Comparison of ENCODE assay signal across 2 cellular contexts in the genomic region with DNA sequence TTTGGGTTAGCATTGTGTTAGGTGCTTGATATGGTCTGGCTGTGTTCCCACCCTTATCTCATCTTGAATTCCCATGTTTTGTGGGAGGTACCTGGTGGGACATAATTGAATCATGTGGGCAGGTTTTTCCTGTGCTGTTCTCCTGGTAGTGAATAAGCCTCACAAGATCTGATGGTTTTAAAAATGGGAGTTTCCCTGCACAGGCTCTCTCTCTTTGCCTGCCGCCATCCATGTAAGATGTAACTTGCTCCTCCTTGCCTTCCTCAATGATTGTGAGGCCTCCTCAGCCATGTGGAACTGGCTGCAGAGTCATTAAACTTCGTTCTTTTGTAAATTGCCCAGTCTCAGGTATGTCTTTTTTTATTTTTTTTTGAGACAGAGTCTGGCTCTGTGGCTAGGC.
TF ChIP-seq lines count a peak whose summit lies in the region.

No MANE protein-coding gene starts in this region.

TF ChIP-seq in HepG2, 621 proteins besides CTCF, POLR2A, EP300 and RAD21:
- TF ChIP-seq ZNF629 (CRISPR knock-in tag; conservative IDR thresholded peaks at IDR 0.05) (no peak), POGZ (CRISPR knock-in tag; IDR thresholded peaks at IDR 0.05) (no peak), ZNF761 (CRISPR knock-in tag; conservative IDR thresholded peaks at IDR 0.05) (no peak), SMC3 (IDR thresholded peaks at IDR 0.05; ENCODE audit: low read length) (no peak), KDM5A (IDR thresholded peaks at IDR 0.05; ENCODE audit: borderline replicate concordance, low read length) (no peak), ZNF431 (CRISPR knock-in tag; IDR thresholded peaks at IDR 0.05; ENCODE audit: borderline replicate concordance, low read depth) (0 out of 2 replicates have a peak, but pooled peaks have one; percentile 27), KMT2B (CRISPR knock-in tag; IDR thresholded peaks at IDR 0.05) (no peak), ZNF3 (CRISPR knock-in tag; IDR thresholded peaks at IDR 0.05) (no peak)
- TF ChIP-seq, protein P1, sequence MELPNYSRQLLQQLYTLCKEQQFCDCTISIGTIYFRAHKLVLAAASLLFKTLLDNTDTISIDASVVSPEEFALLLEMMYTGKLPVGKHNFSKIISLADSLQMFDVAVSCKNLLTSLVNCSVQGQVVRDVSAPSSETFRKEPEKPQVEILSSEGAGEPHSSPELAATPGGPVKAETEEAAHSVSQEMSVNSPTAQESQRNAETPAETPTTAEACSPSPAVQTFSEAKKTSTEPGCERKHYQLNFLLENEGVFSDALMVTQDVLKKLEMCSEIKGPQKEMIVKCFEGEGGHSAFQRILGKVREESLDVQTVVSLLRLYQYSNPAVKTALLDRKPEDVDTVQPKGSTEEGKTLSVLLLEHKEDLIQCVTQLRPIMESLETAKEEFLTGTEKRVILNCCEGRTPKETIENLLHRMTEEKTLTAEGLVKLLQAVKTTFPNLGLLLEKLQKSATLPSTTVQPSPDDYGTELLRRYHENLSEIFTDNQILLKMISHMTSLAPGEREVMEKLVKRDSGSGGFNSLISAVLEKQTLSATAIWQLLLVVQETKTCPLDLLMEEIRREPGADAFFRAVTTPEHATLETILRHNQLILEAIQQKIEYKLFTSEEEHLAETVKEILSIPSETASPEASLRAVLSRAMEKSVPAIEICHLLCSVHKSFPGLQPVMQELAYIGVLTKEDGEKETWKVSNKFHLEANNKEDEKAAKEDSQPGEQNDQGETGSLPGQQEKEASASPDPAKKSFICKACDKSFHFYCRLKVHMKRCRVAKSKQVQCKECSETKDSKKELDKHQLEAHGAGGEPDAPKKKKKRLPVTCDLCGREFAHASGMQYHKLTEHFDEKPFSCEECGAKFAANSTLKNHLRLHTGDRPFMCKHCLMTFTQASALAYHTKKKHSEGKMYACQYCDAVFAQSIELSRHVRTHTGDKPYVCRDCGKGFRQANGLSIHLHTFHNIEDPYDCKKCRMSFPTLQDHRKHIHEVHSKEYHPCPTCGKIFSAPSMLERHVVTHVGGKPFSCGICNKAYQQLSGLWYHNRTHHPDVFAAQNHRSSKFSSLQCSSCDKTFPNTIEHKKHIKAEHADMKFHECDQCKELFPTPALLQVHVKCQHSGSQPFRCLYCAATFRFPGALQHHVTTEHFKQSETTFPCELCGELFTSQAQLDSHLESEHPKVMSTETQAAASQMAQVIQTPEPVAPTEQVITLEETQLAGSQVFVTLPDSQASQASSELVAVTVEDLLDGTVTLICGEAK (IDR thresholded peaks at IDR 0.05) = no peak
- TF ChIP-seq, protein P1 (CRISPR knock-in tag; IDR thresholded peaks at IDR 0.05) = no peak
TF ChIP-seq in HepG2: peak in this region for 1.

TF ChIP-seq in H1, 55 proteins besides CTCF, POLR2A, EP300 and RAD21:
- TF ChIP-seq MAFK (IDR thresholded peaks at IDR 0.05; ENCODE audit: low read depth, low read length) (no peak), SIX5 (IDR thresholded peaks at IDR 0.05; ENCODE audit: low read depth, low read length) (no peak), RFX5 (IDR thresholded peaks at IDR 0.05; ENCODE audit: borderline replicate concordance, low read depth, low read length) (no peak), CREB1 (IDR thresholded peaks at IDR 0.05) (no peak), SAP30 (IDR thresholded peaks at IDR 0.05; ENCODE audit: insufficient read depth, insufficient replicate concordance, low read length) (no peak), YY1 (IDR thresholded peaks at IDR 0.05; ENCODE audit: low read depth, low read length) (no peak), ASH2L (IDR thresholded peaks at IDR 0.05; ENCODE audit: low read length) (no peak), EZH2 (IDR thresholded peaks at IDR 0.05; ENCODE audit: low read depth, low read length, severe bottlenecking) (no peak), CBX8 (IDR thresholded peaks at IDR 0.05; ENCODE audit: borderline replicate concordance, low read depth, low read length) (no peak), BCL11A (IDR thresholded peaks at IDR 0.05; ENCODE audit: low read depth in 2 of 2, low read length in 2 of 2) (no peak), TBP (IDR thresholded peaks at IDR 0.05; ENCODE audit: low read depth, low read length) (no peak), PHF8 (conservative IDR thresholded peaks at IDR 0.05; ENCODE audit: low read depth, low read length) (no peak)
- TF ChIP-seq, protein P2, sequence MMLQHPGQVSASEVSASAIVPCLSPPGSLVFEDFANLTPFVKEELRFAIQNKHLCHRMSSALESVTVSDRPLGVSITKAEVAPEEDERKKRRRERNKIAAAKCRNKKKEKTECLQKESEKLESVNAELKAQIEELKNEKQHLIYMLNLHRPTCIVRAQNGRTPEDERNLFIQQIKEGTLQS (IDR thresholded peaks at IDR 0.05; ENCODE audit: insufficient read depth, low read depth, low read length) = no peak
TF ChIP-seq in H1: peak in this region for 0.
